In genomic region chr12:6604254-6605029, GRCh38 we compare ENCODE assay signal across 8 cellular contexts. TPM values are rescaled to one million over a fixed set of nuclear protein-coding genes. Genes with fewer than 3 reads are reported as not detected.
DNase-seq lines count a peak whose midpoint lies in the region; ATAC-seq and TF ChIP-seq lines count a peak whose summit lies in the region.

No MANE protein-coding gene starts in this region.

- H3K36me3 ChIP-seq in sigmoid colon: peaks cover 26 to 36% (median 30%) of the 10 kb centered on the region in 4 donors

- WGBS in sigmoid colon, 2 donors: 46 to 49% methylated on average over 6 of the region's 6 CpGs

- TF ChIP-seq CTCF in RWPE1 (conservative IDR thresholded peaks at IDR 0.05; ENCODE audit: low read depth): no peak
- TF ChIP-seq CTCF in sigmoid colon (IDR thresholded peaks at IDR 0.05): no peak

- H3K4me3 ChIP-seq in GM08714 (ENCODE audit: low read length) (peak overlapping the region; percentile 82), sigmoid colon (peak overlapping the region; percentile 68 to 97 (median 86))

- intact Hi-C loops in sigmoid colon (cut with DNase I): loop anchor here (5.0 kb wide), 1 partner anchor 37 kb away; the partner anchor contains the start of gene NOP2

- H3K4me1 ChIP-seq in sigmoid colon: peaks cover 0 to 56% (median 43%) of the 10 kb centered on the region in 4 donors

- TF ChIP-seq POLR2A in sigmoid colon (IDR thresholded peaks at IDR 0.05): no peak

- DNase-seq in RWPE1 (ENCODE audit: low spot score): no peak
- DNase-seq in fibroblast of gingiva (ENCODE audit: low read depth): peak; percentile 61
- no peak for DNase-seq in sigmoid colon
- DNase-seq in NCI-H524 treated with DMSO at 0.1 percent for 48 hours (lab: John Stamatoyannopoulos, UW): no peak
- DNase-seq in DMS114 treated with DMSO at 0.1 percent for 48 hours (lab: John Stamatoyannopoulos, UW; ENCODE audit: unreplicated experiment): no peak
- no peak for DNase-seq in NCI-H2227 (lab: John Stamatoyannopoulos, UW; ENCODE audit: unreplicated experiment)

- no peaks in the 10 kb centered on the region for H3K9me3 ChIP-seq in sigmoid colon

- CTCF ChIA-PET in RWPE1 (lab: Yijun Ruan, JAX): interaction anchor here (0.6 kb wide), 1 partner anchor 106 kb away, joined by 4 read pairs; no protein-coding TSS in a partner anchor

- no peak for TF ChIP-seq EP300 in sigmoid colon (IDR thresholded peaks at IDR 0.05)

- POLR2A ChIA-PET in RWPE1 (lab: Yijun Ruan, JAX; ENCODE audit: low non-redundant PET): no interaction called here

- no peak for ATAC-seq in HG03139 (IDR thresholded peaks at IDR 0.05; ENCODE audit: unreplicated experiment)

- peak overlapping the region; percentile 65 for H3K27ac ChIP-seq in RWPE1
- peak overlapping the region; percentile 92 to 100 (median 98) for H3K27ac ChIP-seq in sigmoid colon

- no peaks in the 10 kb centered on the region for H3K27me3 ChIP-seq in sigmoid colon

RNA-seq across cellular contexts. Expression of gene CHD4, which starts 2.7 kb away (rescaled TPM):
- total RNA-seq in sigmoid colon: 100 to 1,000 TPM; 204 to 254 (median 217) TPM
- 100 to 1,000 TPM in 1 of 3 donors, 10 to 100 TPM in 2; 49.2 to 113 (median 53.6) TPM for polyA plus RNA-seq in sigmoid colon

RNA-seq across cellular contexts. Expression of gene LPAR5, which starts 31.3 kb away (rescaled TPM):
- 1 to 10 TPM in 2 of 4 donors, under 1 TPM in 2; 0.27 to 1.5 (median 0.67) TPM for total RNA-seq in sigmoid colon
- polyA plus RNA-seq in sigmoid colon: 10 to 100 TPM in 1 of 3 donors, 1 to 10 TPM in 2; 4.2 to 16.5 (median 6.0) TPM

RNA-seq across cellular contexts. Expression of gene NOP2, which starts 36.4 kb away (rescaled TPM):
- total RNA-seq in sigmoid colon: 10 to 100 TPM in 3 of 4 donors, 1 to 10 TPM in 1; 6.1 to 30.1 (median 23.2) TPM
- 10 to 100 TPM in 1 of 3 donors, 1 to 10 TPM in 2; 6.2 to 39.2 (median 7.8) TPM for polyA plus RNA-seq in sigmoid colon

RNA-seq across cellular contexts. Expression of gene ACRBP, which starts 42.8 kb away (rescaled TPM):
- total RNA-seq in sigmoid colon: 1 to 10 TPM; 1.2 to 3.9 (median 1.6) TPM
- polyA plus RNA-seq in sigmoid colon: 1 to 10 TPM in 2 of 3 donors, not detected in 1; 2.3 to 3.1 TPM

RNA-seq across cellular contexts. Expression of gene IFFO1, which starts 48.6 kb away (rescaled TPM):
- 10 to 100 TPM; 15.3 to 34.3 (median 22.7) TPM for total RNA-seq in sigmoid colon
- 10 to 100 TPM in 1 of 3 donors, 1 to 10 TPM in 2; 1.8 to 14.0 (median 4.2) TPM for polyA plus RNA-seq in sigmoid colon
